18 cellular contexts compared by ENCODE assay signal in genomic region chr2:6990871-6991270, GRCh38.
A peak's percentile ranks its signal among the peaks of the same experiment; 100 is the strongest.
DNase-seq lines count a peak whose midpoint lies in the region; ATAC-seq and TF ChIP-seq lines count a peak whose summit lies in the region.
"Had no signal": no experiment of that assay in that cellular context is flagged by ENCODE, and none has a peak within 500 bp of the region (broad histone marks: within the 10 kb centered on the region; RNA-seq: fewer than 3 reads in every experiment).

No MANE protein-coding gene starts in this region.

- no peak overlapping the region for H3K4me3 Mint-ChIP-seq in activated naive CD4-positive, alpha-beta T cell treated with anti-CD3 and anti-CD28 coated beads, Interleukin-2, amount 50 U/mL, for 24 hours
- peak overlapping the region; percentile 16 for H3K4me3 Mint-ChIP-seq in endothelial cell (ENCODE audit: unreplicated experiment)
- no peak overlapping the region for H3K4me3 Mint-ChIP-seq in stimulated activated effector memory CD8-positive, alpha-beta T cell treated with anti-CD3 and anti-CD28 coated beads, Interleukin-12 subunit alpha, Interleukin-12 subunit beta, amount 100 ng/mL, for 72 hours
- no peak overlapping the region for H3K4me3 Mint-ChIP-seq in activated CD4-positive, alpha-beta memory T cell treated with anti-CD3 and anti-CD28 coated beads for 36 hours
- H3K4me3 Mint-ChIP-seq: CD4-positive, alpha-beta memory T cell had no signal

- H3K27me3 Mint-ChIP-seq in activated naive CD4-positive, alpha-beta T cell treated with anti-CD3 and anti-CD28 coated beads, Interleukin-2, amount 50 U/mL, for 24 hours = no peaks in the 10 kb centered on the region
- H3K27me3 Mint-ChIP-seq in endothelial cell (ENCODE audit: unreplicated experiment) = peaks cover 8% of the 10 kb centered on the region
- no peaks in the 10 kb centered on the region for H3K27me3 Mint-ChIP-seq in activated CD4-positive, alpha-beta memory T cell treated with anti-CD3 and anti-CD28 coated beads for 36 hours
- H3K27me3 Mint-ChIP-seq: CD4-positive, alpha-beta memory T cell had no signal

- POLR2A ChIA-PET in activated CD4-positive, alpha-beta memory T cell treated with anti-CD3 and anti-CD28 coated beads for 36 hours (lab: Charles Lee) = no interaction called here

- peak overlapping the region; percentile 16 for H3K27ac ChIP-seq in cingulate gyrus (ENCODE audit: low read depth, low read length)

- intact Hi-C loops in activated CD4-positive, alpha-beta memory T cell treated with anti-CD3 and anti-CD28 coated beads for 36 hours (cut with micrococcal nuclease) = no loop called here

- peaks cover 19% of the 10 kb centered on the region for H3K36me3 Mint-ChIP-seq in activated naive CD4-positive, alpha-beta T cell treated with anti-CD3 and anti-CD28 coated beads, Interleukin-2, amount 50 U/mL, for 24 hours
- H3K36me3 Mint-ChIP-seq in endothelial cell (ENCODE audit: low read depth, unreplicated experiment) = peaks cover 41% of the 10 kb centered on the region
- H3K36me3 Mint-ChIP-seq in stimulated activated effector memory CD8-positive, alpha-beta T cell treated with anti-CD3 and anti-CD28 coated beads, Interleukin-12 subunit alpha, Interleukin-12 subunit beta, amount 100 ng/mL, for 72 hours = peaks cover 12% of the 10 kb centered on the region
- H3K36me3 Mint-ChIP-seq in activated CD4-positive, alpha-beta memory T cell treated with anti-CD3 and anti-CD28 coated beads for 36 hours = peaks cover 10% of the 10 kb centered on the region

- TF ChIP-seq CTCF in endothelial cell (IDR thresholded peaks at IDR 0.05; ENCODE audit: unreplicated experiment) = no peak

- DNase-seq in activated naive CD4-positive, alpha-beta T cell treated with Interleukin-2 at 50 U/mL for 16 hours = no peak
- no peak for DNase-seq in endothelial cell (ENCODE audit: low spot score)
- DNase-seq in superior temporal gyrus (ENCODE audit: extremely low spot score) = peak; percentile 9
- no peak for DNase-seq in stimulated activated effector memory CD8-positive, alpha-beta T cell treated with anti-CD3 and anti-CD28 coated beads, Interleukin-12 subunit alpha, Interleukin-12 subunit beta, amount 100 ng/mL, for 72 hours (ENCODE audit: low spot score in 2 of 2)
- no peak for DNase-seq in putamen (ENCODE audit: low spot score)
- no peak for DNase-seq in activated CD4-positive, alpha-beta memory T cell treated with anti-CD3 and anti-CD28 coated beads for 36 hours
- DNase-seq: 8988T; C1 segment of cervical spinal cord; Calu3; CD4-positive, alpha-beta memory T cell; COR-L47; DMS153; DND-41; GOT3; H7; HCEC 1CT had no signal

- peak overlapping the region; percentile 19 for H3K27ac Mint-ChIP-seq in activated naive CD4-positive, alpha-beta T cell treated with anti-CD3 and anti-CD28 coated beads, Interleukin-2, amount 50 U/mL, for 24 hours
- no peak overlapping the region for H3K27ac Mint-ChIP-seq in endothelial cell (ENCODE audit: unreplicated experiment)
- H3K27ac Mint-ChIP-seq in stimulated activated effector memory CD8-positive, alpha-beta T cell treated with anti-CD3 and anti-CD28 coated beads, Interleukin-12 subunit alpha, Interleukin-12 subunit beta, amount 100 ng/mL, for 72 hours = no peak overlapping the region
- H3K27ac Mint-ChIP-seq in activated CD4-positive, alpha-beta memory T cell treated with anti-CD3 and anti-CD28 coated beads for 36 hours = no peak overlapping the region

- ATAC-seq in stimulated activated effector memory CD8-positive, alpha-beta T cell treated with anti-CD3 and anti-CD28 coated beads, Interleukin-12 subunit alpha, Interleukin-12 subunit beta, amount 100 ng/mL, for 72 hours = no peak

- CTCF ChIA-PET in activated CD4-positive, alpha-beta memory T cell treated with anti-CD3 and anti-CD28 coated beads for 36 hours (lab: Charles Lee) = no interaction called here

- H3K9me3 Mint-ChIP-seq in activated naive CD4-positive, alpha-beta T cell treated with anti-CD3 and anti-CD28 coated beads, Interleukin-2, amount 50 U/mL, for 24 hours = no peaks in the 10 kb centered on the region
- H3K9me3 Mint-ChIP-seq in endothelial cell (ENCODE audit: unreplicated experiment) = no peaks in the 10 kb centered on the region
- H3K9me3 Mint-ChIP-seq in stimulated activated effector memory CD8-positive, alpha-beta T cell treated with anti-CD3 and anti-CD28 coated beads, Interleukin-12 subunit alpha, Interleukin-12 subunit beta, amount 100 ng/mL, for 72 hours = no peaks in the 10 kb centered on the region
- H3K9me3 Mint-ChIP-seq in activated CD4-positive, alpha-beta memory T cell treated with anti-CD3 and anti-CD28 coated beads for 36 hours = peaks cover 3% of the 10 kb centered on the region

- H3K4me1 Mint-ChIP-seq in activated naive CD4-positive, alpha-beta T cell treated with anti-CD3 and anti-CD28 coated beads, Interleukin-2, amount 50 U/mL, for 24 hours = peaks cover 29% of the 10 kb centered on the region
- peaks cover 57% of the 10 kb centered on the region for H3K4me1 Mint-ChIP-seq in endothelial cell (ENCODE audit: unreplicated experiment)
- H3K4me1 Mint-ChIP-seq in stimulated activated effector memory CD8-positive, alpha-beta T cell treated with anti-CD3 and anti-CD28 coated beads, Interleukin-12 subunit alpha, Interleukin-12 subunit beta, amount 100 ng/mL, for 72 hours = peaks cover 13% of the 10 kb centered on the region
- peaks cover 4% of the 10 kb centered on the region for H3K4me1 Mint-ChIP-seq in activated CD4-positive, alpha-beta memory T cell treated with anti-CD3 and anti-CD28 coated beads for 36 hours (ENCODE audit: low read depth)
